Comparison of ENCODE assay signal across 20 cellular contexts in the genomic region with DNA sequence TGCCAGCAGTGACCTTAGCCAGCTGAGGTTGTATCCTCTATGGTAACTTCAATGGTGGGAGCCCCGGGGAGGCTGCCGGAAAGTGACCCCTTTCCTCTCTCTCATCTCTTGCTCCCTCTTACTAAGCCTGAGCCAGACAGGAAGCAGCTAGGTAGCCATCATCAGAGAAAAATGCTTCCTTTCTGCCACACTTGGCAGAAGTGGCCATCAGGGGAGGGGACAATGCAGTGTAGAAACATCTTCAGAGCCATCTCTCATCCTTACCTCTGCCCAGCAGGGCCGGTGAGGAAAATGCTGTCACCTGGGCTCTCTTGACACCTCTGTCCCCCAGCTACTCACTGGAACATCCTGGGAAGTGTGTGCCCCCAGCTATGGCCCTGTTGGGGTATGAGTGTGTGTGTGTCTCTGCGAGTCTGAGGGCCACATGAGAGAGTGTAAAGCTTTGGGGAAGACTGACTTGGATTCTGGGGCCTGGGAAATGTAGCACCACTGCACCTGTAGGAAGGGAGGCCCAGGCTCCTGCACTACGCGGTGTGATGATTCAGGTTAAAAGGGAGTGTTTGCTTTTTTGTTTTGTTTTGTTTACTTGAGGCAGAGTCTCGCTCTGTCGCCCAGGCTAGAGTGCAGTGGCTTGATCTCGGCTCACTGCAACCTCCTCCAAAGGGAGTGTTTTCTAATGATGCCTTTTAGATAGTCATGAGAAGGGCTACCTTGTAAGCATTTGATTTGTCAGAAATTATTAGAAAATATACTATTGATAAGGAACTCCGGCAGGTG. TPM values are rescaled to one million over a fixed set of nuclear protein-coding genes. Genes with fewer than 3 reads are reported as not detected.
DNase-seq lines count a peak whose midpoint lies in the region; ATAC-seq and TF ChIP-seq lines count a peak whose summit lies in the region.
"Had no signal": no experiment of that assay in that cellular context is flagged by ENCODE, and none has a peak within 500 bp of the region (broad histone marks: within the 10 kb centered on the region; RNA-seq: fewer than 3 reads in every experiment).

No MANE protein-coding gene starts in this region.

- H3K27me3 Mint-ChIP-seq in WTC11 (ENCODE audit: low read depth) (peaks cover 23% of the 10 kb centered on the region), nephron progenitor cell (ENCODE audit: low read depth, poor library complexity) (peaks cover 65% of the 10 kb centered on the region)

- ATAC-seq in WTC11, result no peak
- ATAC-seq in GM21447 (IDR thresholded peaks at IDR 0.05; ENCODE audit: unreplicated experiment), result no peak
- no peak for ATAC-seq in GM21619 (IDR thresholded peaks at IDR 0.05; ENCODE audit: unreplicated experiment)
- ATAC-seq: stimulated activated naive CD8-positive, alpha-beta T cell treated with anti-CD3 and anti-CD28 coated beads, Interleukin-15, amount 100 ng/mL, for 72 hours; T-cell had no signal

- H3K36me3 Mint-ChIP-seq in WTC11 (peaks cover 5% of the 10 kb centered on the region; the same call in 1 of the 2 replicates), nephron progenitor cell (ENCODE audit: low read depth) (no peaks in the 10 kb centered on the region)
- H3K36me3 Mint-ChIP-seq: T-cell had no signal

- CTCF ChIA-PET in WTC11 (lab: Charles Lee), result interaction anchor here (2.2 to 18.7 kb wide), 2 partner anchors 8 to 68 kb away, joined by 9 to 648 read pairs; no protein-coding TSS in a partner anchor

- peak; percentile 25 for DNase-seq in AG08395 (ENCODE audit: low spot score)
- DNase-seq in DMS53 treated with DMSO at 0.1 percent for 48 hours (lab: John Stamatoyannopoulos, UW; ENCODE audit: unreplicated experiment), result peak; percentile 12
- no peak for DNase-seq in WTC11 (ENCODE audit: low spot score)
- DNase-seq in nephron progenitor cell, result no peak
- DNase-seq in activated CD4-positive, alpha-beta T cell treated with anti-CD3 and anti-CD28 coated beads, Interleukin-2, amount 50 U/mL, for 1 hour, result no peak
- DNase-seq: activated CD4-positive, alpha-beta T cell treated with anti-CD3 and anti-CD28 coated beads, Interleukin-2, amount 50 U/mL, for 48 hours; activated naive CD4-positive, alpha-beta T cell treated with Interleukin-2 at 50 U/mL for 16 hours; C1 segment of cervical spinal cord; effector CD8-positive, alpha-beta T cell; kidney glomerular epithelial cell; NCI-H1092 treated with DMSO at 0.1 percent for 48 hours; NCI-H187 treated with DMSO at 0.1 percent for 48 hours; NCI-H748 treated with DMSO at 0.1 percent for 48 hours; occipital lobe; stimulated activated naive CD8-positive, alpha-beta T cell treated with anti-CD3 and anti-CD28 coated beads, Interleukin-15, amount 100 ng/mL, for 72 hours; T-cell; tibial artery had no signal

- 0 out of 2 replicates have a peak overlapping the region, but pooled peaks have one; percentile 48 for H3K27ac Mint-ChIP-seq in WTC11
- H3K27ac Mint-ChIP-seq in nephron progenitor cell, result no peak overlapping the region
- H3K27ac Mint-ChIP-seq: T-cell had no signal

- H3K9me3 Mint-ChIP-seq in WTC11 (no peaks in the 10 kb centered on the region), nephron progenitor cell (no peaks in the 10 kb centered on the region)
- H3K9me3 Mint-ChIP-seq: stimulated activated naive CD8-positive, alpha-beta T cell treated with anti-CD3 and anti-CD28 coated beads, Interleukin-15, amount 100 ng/mL, for 72 hours; T-cell had no signal

- H3K4me3 Mint-ChIP-seq in WTC11, result no peak overlapping the region
- peak overlapping the region; percentile 20 for H3K4me3 Mint-ChIP-seq in nephron progenitor cell
- H3K4me3 Mint-ChIP-seq: stimulated activated naive CD8-positive, alpha-beta T cell treated with anti-CD3 and anti-CD28 coated beads, Interleukin-15, amount 100 ng/mL, for 72 hours had no signal

- H3K4me1 Mint-ChIP-seq in WTC11 (peaks cover 35% of the 10 kb centered on the region), nephron progenitor cell (peaks cover 75% of the 10 kb centered on the region)

- TF ChIP-seq CTCF in WTC11 (IDR thresholded peaks at IDR 0.05), result no peak
- no peak for TF ChIP-seq CTCF in nephron progenitor cell (IDR thresholded peaks at IDR 0.05)

- POLR2A ChIA-PET in WTC11 (lab: Charles Lee), result no interaction called here

TF ChIP-seq in WTC11, 78 proteins besides CTCF, POLR2A, EP300 and RAD21:
- TF ChIP-seq NR1H2 (CRISPR knock-in tag; IDR thresholded peaks at IDR 0.05) (no peak), TCF7 (CRISPR knock-in tag; IDR thresholded peaks at IDR 0.05; ENCODE audit: low read depth) (no peak), ATF1 (CRISPR knock-in tag; IDR thresholded peaks at IDR 0.05) (no peak), ESRRA (CRISPR knock-in tag; IDR thresholded peaks at IDR 0.05; ENCODE audit: borderline replicate concordance) (no peak), ELF4 (CRISPR knock-in tag; IDR thresholded peaks at IDR 0.05; ENCODE audit: low read depth) (no peak), TP53 (CRISPR knock-in tag; IDR thresholded peaks at IDR 0.05) (no peak), TEAD4 (CRISPR knock-in tag; IDR thresholded peaks at IDR 0.05) (no peak), ZNF396 (CRISPR knock-in tag; IDR thresholded peaks at IDR 0.05; ENCODE audit: borderline replicate concordance) (no peak)
- TF ChIP-seq, protein P1, sequence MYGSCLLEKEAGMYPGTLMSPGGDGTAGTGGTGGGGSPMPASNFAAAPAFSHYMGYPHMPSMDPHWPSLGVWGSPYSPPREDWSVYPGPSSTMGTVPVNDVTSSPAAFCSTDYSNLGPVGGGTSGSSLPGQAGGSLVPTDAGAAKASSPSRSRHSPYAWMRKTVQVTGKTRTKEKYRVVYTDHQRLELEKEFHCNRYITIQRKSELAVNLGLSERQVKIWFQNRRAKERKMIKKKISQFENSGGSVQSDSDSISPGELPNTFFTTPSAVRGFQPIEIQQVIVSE (CRISPR knock-in tag; IDR thresholded peaks at IDR 0.05; ENCODE audit: borderline replicate concordance), result no peak
- TF ChIP-seq, protein P2, sequence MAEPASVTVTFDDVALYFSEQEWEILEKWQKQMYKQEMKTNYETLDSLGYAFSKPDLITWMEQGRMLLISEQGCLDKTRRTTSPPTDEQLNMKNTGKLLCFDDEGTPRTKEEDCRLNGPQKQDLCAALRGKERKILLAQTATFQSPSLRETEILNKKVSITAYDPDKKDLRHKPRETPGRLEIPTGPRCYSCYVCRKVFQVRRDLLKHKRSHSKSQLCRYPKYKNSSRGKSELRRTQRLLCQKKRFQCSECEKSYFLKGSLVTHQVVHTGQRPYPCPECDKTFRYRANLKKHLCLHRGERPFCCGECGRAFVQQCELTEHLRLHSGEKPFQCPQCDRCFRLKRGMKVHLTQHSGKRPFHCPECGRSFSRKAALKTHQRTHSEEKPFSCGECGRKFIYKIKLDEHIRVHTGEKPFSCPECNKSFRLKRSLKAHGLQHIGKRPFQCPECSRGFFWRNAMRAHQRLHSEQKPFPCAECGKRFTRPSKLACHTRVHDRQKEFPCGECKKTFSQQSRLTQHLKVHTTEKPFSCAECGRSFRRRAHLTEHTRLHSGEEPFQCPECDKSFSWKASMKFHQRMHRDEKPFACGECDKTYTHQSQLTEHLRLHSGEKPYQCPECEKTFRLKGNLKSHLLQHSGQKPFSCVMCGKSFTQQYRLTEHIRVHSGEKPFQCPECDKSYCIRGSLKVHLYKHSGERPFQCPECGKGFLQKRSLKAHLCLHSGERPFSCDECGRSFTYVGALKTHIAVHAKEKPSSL (CRISPR knock-in tag; conservative IDR thresholded peaks at IDR 0.05), result no peak
- TF ChIP-seq, protein P3, sequence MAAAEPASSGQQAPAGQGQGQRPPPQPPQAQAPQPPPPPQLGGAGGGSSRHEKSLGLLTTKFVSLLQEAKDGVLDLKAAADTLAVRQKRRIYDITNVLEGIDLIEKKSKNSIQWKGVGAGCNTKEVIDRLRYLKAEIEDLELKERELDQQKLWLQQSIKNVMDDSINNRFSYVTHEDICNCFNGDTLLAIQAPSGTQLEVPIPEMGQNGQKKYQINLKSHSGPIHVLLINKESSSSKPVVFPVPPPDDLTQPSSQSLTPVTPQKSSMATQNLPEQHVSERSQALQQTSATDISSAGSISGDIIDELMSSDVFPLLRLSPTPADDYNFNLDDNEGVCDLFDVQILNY (CRISPR knock-in tag; IDR thresholded peaks at IDR 0.05), result no peak
- TF ChIP-seq, protein P4, sequence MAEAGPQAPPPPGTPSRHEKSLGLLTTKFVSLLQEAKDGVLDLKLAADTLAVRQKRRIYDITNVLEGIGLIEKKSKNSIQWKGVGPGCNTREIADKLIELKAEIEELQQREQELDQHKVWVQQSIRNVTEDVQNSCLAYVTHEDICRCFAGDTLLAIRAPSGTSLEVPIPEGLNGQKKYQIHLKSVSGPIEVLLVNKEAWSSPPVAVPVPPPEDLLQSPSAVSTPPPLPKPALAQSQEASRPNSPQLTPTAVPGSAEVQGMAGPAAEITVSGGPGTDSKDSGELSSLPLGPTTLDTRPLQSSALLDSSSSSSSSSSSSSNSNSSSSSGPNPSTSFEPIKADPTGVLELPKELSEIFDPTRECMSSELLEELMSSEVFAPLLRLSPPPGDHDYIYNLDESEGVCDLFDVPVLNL (CRISPR knock-in tag; IDR thresholded peaks at IDR 0.05; ENCODE audit: borderline replicate concordance, low read depth), result no peak
- TF ChIP-seq, protein P5, sequence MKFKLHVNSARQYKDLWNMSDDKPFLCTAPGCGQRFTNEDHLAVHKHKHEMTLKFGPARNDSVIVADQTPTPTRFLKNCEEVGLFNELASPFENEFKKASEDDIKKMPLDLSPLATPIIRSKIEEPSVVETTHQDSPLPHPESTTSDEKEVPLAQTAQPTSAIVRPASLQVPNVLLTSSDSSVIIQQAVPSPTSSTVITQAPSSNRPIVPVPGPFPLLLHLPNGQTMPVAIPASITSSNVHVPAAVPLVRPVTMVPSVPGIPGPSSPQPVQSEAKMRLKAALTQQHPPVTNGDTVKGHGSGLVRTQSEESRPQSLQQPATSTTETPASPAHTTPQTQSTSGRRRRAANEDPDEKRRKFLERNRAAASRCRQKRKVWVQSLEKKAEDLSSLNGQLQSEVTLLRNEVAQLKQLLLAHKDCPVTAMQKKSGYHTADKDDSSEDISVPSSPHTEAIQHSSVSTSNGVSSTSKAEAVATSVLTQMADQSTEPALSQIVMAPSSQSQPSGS (CRISPR knock-in tag; IDR thresholded peaks at IDR 0.05; ENCODE audit: borderline replicate concordance, low read depth), result no peak

RNA-seq across cellular contexts. Expression of a gene that starts 48.7 kb away (rescaled TPM):
- 0.89 to 1.3 TPM (median 1.2 TPM) in 3 replicates for total RNA-seq in WTC11 (2021)
- total RNA-seq: epithelial cell of proximal tubule, T-cell had no signal

Comparison
In these comparisons a context has a peak if more than half of its experiments do, and no peak if none do; other contexts are left out.
1. DNase-seq: peak in AG08395 (single experiment) and DMS53 treated with DMSO at 0.1 percent for 48 hours (single experiment); none in WTC11 (single experiment), nephron progenitor cell (single experiment) and activated CD4-positive, alpha-beta T cell treated with anti-CD3 and anti-CD28 coated beads, Interleukin-2, amount 50 U/mL, for 1 hour (single experiment).